ENCODE assay signal across 1 cellular context in the genomic region with DNA sequence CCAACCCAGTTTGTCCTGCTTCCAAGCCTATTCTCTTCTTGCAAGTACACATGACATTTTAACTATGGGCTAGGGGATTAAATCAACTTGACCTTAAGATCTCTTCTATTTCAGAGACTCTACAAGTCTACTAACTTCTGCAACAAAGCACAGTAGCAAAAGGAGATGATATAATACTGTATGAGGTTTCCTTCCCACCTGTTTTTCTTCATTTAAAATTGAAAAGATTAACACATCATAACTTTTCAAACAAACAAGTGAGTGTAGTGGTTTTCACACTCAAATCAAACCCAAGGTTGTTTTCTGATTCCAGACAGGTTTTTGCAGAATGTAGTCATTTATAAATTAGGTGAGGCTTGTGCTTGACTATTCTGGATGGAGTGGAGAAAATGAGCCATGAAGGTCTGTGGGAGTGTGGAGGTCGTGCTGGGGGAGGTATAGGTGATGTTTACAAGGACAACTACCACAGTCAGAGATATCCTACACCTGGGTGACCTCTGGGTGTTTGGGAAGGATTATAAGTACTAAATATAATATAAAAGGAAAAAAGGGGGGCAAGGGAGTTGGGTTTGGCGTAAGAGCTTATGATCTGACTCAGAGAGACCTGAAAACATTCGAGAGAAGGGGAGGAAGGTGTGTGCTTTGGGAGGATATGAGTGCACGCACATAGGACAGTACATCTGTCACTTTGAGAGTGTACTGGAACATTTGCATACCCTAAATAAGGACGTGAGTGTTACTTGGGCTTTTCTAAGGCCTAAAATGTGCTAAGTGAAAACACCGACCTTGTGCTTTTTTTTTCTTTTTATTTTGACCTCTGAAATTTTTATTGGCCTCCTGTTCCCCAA.
TF ChIP-seq lines count a peak whose summit lies in the region.

No MANE protein-coding gene starts in this region.

TF ChIP-seq in GM23338, 12 proteins besides CTCF, POLR2A, EP300 and RAD21 (continued from another document):
- TF ChIP-seq, protein P1, sequence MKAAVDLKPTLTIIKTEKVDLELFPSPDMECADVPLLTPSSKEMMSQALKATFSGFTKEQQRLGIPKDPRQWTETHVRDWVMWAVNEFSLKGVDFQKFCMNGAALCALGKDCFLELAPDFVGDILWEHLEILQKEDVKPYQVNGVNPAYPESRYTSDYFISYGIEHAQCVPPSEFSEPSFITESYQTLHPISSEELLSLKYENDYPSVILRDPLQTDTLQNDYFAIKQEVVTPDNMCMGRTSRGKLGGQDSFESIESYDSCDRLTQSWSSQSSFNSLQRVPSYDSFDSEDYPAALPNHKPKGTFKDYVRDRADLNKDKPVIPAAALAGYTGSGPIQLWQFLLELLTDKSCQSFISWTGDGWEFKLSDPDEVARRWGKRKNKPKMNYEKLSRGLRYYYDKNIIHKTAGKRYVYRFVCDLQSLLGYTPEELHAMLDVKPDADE (IDR thresholded peaks at IDR 0.05): no peak
- TF ChIP-seq CREB1 (CRISPR knock-in tag; IDR thresholded peaks at IDR 0.05; ENCODE audit: low read depth): no peak
- TF ChIP-seq ZNF114 (CRISPR knock-in tag; IDR thresholded peaks at IDR 0.05): no peak
- no peak for TF ChIP-seq POLR2AphosphoS5 (IDR thresholded peaks at IDR 0.05; ENCODE audit: low read depth)
- no peak for TF ChIP-seq STAT1 (IDR thresholded peaks at IDR 0.05; ENCODE audit: unreplicated experiment)
- TF ChIP-seq ZNF462 (CRISPR knock-in tag; IDR thresholded peaks at IDR 0.05): no peak
- no peak for TF ChIP-seq ZNF331 (CRISPR knock-in tag; IDR thresholded peaks at IDR 0.05; ENCODE audit: low read depth)
- no peak for TF ChIP-seq EZH2 (IDR thresholded peaks at IDR 0.05; ENCODE audit: low read depth, unreplicated experiment)
- TF ChIP-seq JUNB (IDR thresholded peaks at IDR 0.05; ENCODE audit: unreplicated experiment): no peak
